Comparison of ENCODE assay signal across 27 cellular contexts in the genomic region with DNA sequence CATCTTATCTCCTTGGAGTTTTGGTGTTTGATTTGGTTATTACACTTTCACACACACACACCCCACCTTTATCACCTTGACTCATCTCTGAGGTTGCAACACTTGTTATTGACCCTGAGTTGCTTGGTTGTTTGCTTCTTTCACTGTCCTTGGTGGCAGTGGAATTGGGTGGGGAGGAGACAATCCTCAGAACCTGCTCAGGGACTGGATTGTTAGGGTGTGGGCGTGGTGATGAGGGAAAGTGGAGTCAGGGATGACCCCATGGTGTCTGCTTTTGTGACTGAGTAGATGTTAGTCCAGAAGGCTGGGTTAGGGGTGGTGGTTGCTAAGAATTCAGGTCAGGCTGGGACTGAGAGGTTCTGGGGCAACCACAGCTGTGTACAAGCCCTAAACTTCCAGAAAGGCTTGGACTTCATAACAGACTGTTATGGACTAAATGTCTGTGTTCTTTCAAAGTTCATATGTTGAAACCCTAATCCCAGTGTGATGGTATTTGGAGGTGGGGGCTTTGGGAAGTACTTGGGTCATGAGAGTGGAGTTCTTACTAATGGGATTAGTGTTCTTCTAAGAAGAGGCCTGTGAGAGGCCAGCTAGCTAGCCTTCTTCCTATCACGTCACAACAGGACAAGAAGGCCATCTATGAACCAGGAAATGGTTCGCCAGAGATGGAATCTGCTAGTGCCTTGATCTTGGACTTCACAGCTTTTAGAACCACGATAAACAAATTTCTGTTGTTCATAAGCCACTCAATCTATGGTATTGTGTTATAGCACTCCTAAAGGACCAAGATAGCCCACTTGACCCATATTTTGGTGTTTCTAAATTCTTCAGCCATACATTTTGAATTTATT. TPM values are rescaled to one million over a fixed set of nuclear protein-coding genes. Genes with fewer than 3 reads are reported as not detected.
"Had no signal": no experiment of that assay in that cellular context is flagged by ENCODE, and none has a peak within 500 bp of the region (broad histone marks: within the 10 kb centered on the region; RNA-seq: fewer than 3 reads in every experiment).

No MANE protein-coding gene starts in this region.

- DNase-seq: activated CD4-positive, alpha-beta memory T cell treated with anti-CD3 and anti-CD28 coated beads for 36 hours; activated CD4-positive, alpha-beta T cell treated with anti-CD3 and anti-CD28 coated beads for 4 hours; activated CD8-positive, alpha-beta memory T cell treated with anti-CD3 and anti-CD28 coated beads, Interleukin-2, amount 50 U/mL, for 48 hours; activated gamma-delta T cell; activated naive CD4-positive, alpha-beta T cell treated with anti-CD3 and anti-CD28 coated beads, Interleukin-2, amount 10 ng/mL, durations not matched to agents 7 days and 5 days; activated naive CD8-positive, alpha-beta T cell treated with anti-CD3 and anti-CD28 coated beads, Interleukin-2, amount 10 ng/mL, durations not matched to agents 7 days and 5 days; activated T-cell treated with anti-CD3 and anti-CD28 coated beads, Interleukin-2, amount 50 U/mL, for 24 hours; amniotic stem cell; brain microvascular endothelial cell; central memory CD4-positive, alpha-beta T cell; foreskin melanocyte; heart right ventricle; left ventricle myocardium inferior; mesendoderm; pancreas; psoas muscle; stimulated activated CD4-positive, alpha-beta T cell treated with anti-CD3 and anti-CD28 coated beads, Interleukin-15, amount 100 ng/mL, for 24 hours; stimulated activated CD4-positive, alpha-beta T cell treated with anti-CD3 and anti-CD28 coated beads, Interleukin-2, amount 100 ng/mL, for 24 hours; stimulated activated naive B cell treated with anti-CD40 and anti-IgM and Interleukin-4, amounts not matched to agents 10 μg/mL and 1 μg/mL and 100 μg/mL, for 72 hours; stomach; thyroid gland had no signal

- H3K9me3 Mint-ChIP-seq: activated CD4-positive, alpha-beta memory T cell treated with anti-CD3 and anti-CD28 coated beads for 36 hours; activated naive CD4-positive, alpha-beta T cell treated with anti-CD3 and anti-CD28 coated beads, Interleukin-2, amount 10 ng/mL, durations not matched to agents 7 days and 5 days; activated naive CD8-positive, alpha-beta T cell treated with anti-CD3 and anti-CD28 coated beads, Interleukin-2, amount 10 ng/mL, durations not matched to agents 7 days and 5 days; natural killer cell treated with Interleukin-12 subunit alpha and Interleukin-12 subunit beta and Interleukin-15 and Interleukin-18, amount 100 ng/mL, for 72 hours; stimulated activated naive B cell treated with anti-CD40 and anti-IgM and Interleukin-4, amounts not matched to agents 10 μg/mL and 1 μg/mL and 100 μg/mL, for 72 hours had no signal

- H3K36me3 ChIP-seq: brain microvascular endothelial cell, heart right ventricle, left ventricle myocardium inferior, pancreas, stomach, thyroid gland had no signal

- H3K27ac Mint-ChIP-seq: activated CD4-positive, alpha-beta memory T cell treated with anti-CD3 and anti-CD28 coated beads for 36 hours; activated naive CD4-positive, alpha-beta T cell treated with anti-CD3 and anti-CD28 coated beads, Interleukin-2, amount 10 ng/mL, durations not matched to agents 7 days and 5 days; activated naive CD8-positive, alpha-beta T cell treated with anti-CD3 and anti-CD28 coated beads, Interleukin-2, amount 10 ng/mL, durations not matched to agents 7 days and 5 days; activated T-cell treated with anti-CD3 and anti-CD28 coated beads, Interleukin-2, amount 50 U/mL, for 24 hours; natural killer cell treated with Interleukin-12 subunit alpha and Interleukin-12 subunit beta and Interleukin-15 and Interleukin-18, amount 100 ng/mL, for 72 hours; stimulated activated naive B cell treated with anti-CD40 and anti-IgM and Interleukin-4, amounts not matched to agents 10 μg/mL and 1 μg/mL and 100 μg/mL, for 72 hours had no signal

- H3K4me1 ChIP-seq: psoas muscle had no signal

- H3K27me3 ChIP-seq: brain microvascular endothelial cell, pancreas, thyroid gland had no signal

- H3K27me3 Mint-ChIP-seq: activated CD4-positive, alpha-beta memory T cell treated with anti-CD3 and anti-CD28 coated beads for 36 hours had no signal

- H3K4me3 ChIP-seq: heart right ventricle, left ventricle myocardium inferior, lung, pancreas, psoas muscle, stomach, thyroid gland had no signal

- H3K4me3 Mint-ChIP-seq: activated CD4-positive, alpha-beta memory T cell treated with anti-CD3 and anti-CD28 coated beads for 36 hours; activated naive CD4-positive, alpha-beta T cell treated with anti-CD3 and anti-CD28 coated beads, Interleukin-2, amount 10 ng/mL, durations not matched to agents 7 days and 5 days; activated naive CD8-positive, alpha-beta T cell treated with anti-CD3 and anti-CD28 coated beads, Interleukin-2, amount 10 ng/mL, durations not matched to agents 7 days and 5 days; activated T-cell treated with anti-CD3 and anti-CD28 coated beads, Interleukin-2, amount 50 U/mL, for 24 hours; natural killer cell treated with Interleukin-12 subunit alpha and Interleukin-12 subunit beta and Interleukin-15 and Interleukin-18, amount 100 ng/mL, for 72 hours; stimulated activated naive B cell treated with anti-CD40 and anti-IgM and Interleukin-4, amounts not matched to agents 10 μg/mL and 1 μg/mL and 100 μg/mL, for 72 hours had no signal

- H3K27ac ChIP-seq: brain microvascular endothelial cell, heart right ventricle, left ventricle myocardium inferior, pancreas, psoas muscle, thyroid gland had no signal

- ATAC-seq: esophagus mucosa; heart right ventricle; natural killer cell treated with Interleukin-12 subunit alpha and Interleukin-12 subunit beta and Interleukin-15 and Interleukin-18, amount 100 ng/mL, for 72 hours; pancreas; psoas muscle; stimulated activated naive B cell treated with anti-CD40 and anti-IgM and Interleukin-4, amounts not matched to agents 10 μg/mL and 1 μg/mL and 100 μg/mL, for 72 hours had no signal

- H3K9me3 ChIP-seq: heart right ventricle, left ventricle myocardium inferior, pancreas, psoas muscle, stomach, thyroid gland had no signal

RNA-seq across cellular contexts. Expression of a gene that starts 31.9 kb away (rescaled TPM):
- total RNA-seq: endothelial cell of umbilical vein; mononuclear cell; pancreas; T-helper 1 cell treated with Interleukin-12 subunit alpha and Interleukin-12 subunit beta and Interleukin-4 antibody, amounts not matched to agents 30 ng/mL and 1 ng/mL, for 36 hours; thyroid gland had no signal
- polyA plus RNA-seq: endothelial cell of umbilical vein, lung had no signal
